ENCODE assay signal across 1 cellular context in genomic region chr2:207766697-207767460, GRCh38.
TF ChIP-seq lines count a peak whose summit lies in the region.

No MANE protein-coding gene starts in this region.

TF ChIP-seq in K562, 482 proteins besides CTCF, POLR2A, EP300 and RAD21:
- TF ChIP-seq PHF8 (IDR thresholded peaks at IDR 0.05; ENCODE audit: borderline replicate concordance, low read length) (no peak), CEBPG (CRISPR knock-in tag; IDR thresholded peaks at IDR 0.05) (no peak), CEBPG (tag; conservative IDR thresholded peaks at IDR 0.05 in 1 of 2, IDR thresholded peaks at IDR 0.05 in 1 of 2) (no peak), PKNOX1 (IDR thresholded peaks at IDR 0.05) (no peak), XRCC4 (IDR thresholded peaks at IDR 0.05; ENCODE audit: extremely low read depth, insufficient read depth, insufficient read length) (no peak), KLF10 (CRISPR knock-in tag; IDR thresholded peaks at IDR 0.05) (no peak), ZBTB33 (CRISPR knock-in tag; IDR thresholded peaks at IDR 0.05) (peak; percentile 85), HSF4 (CRISPR knock-in tag; IDR thresholded peaks at IDR 0.05; ENCODE audit: borderline replicate concordance) (no peak), RBFOX2 (IDR thresholded peaks at IDR 0.05; ENCODE audit: low read depth, low read length) (peak; percentile 43), MAX (CRISPR knock-in tag; IDR thresholded peaks at IDR 0.05) (peak; percentile 10; the same call in 1 of the 2 replicates)
- TF ChIP-seq, protein P1, sequence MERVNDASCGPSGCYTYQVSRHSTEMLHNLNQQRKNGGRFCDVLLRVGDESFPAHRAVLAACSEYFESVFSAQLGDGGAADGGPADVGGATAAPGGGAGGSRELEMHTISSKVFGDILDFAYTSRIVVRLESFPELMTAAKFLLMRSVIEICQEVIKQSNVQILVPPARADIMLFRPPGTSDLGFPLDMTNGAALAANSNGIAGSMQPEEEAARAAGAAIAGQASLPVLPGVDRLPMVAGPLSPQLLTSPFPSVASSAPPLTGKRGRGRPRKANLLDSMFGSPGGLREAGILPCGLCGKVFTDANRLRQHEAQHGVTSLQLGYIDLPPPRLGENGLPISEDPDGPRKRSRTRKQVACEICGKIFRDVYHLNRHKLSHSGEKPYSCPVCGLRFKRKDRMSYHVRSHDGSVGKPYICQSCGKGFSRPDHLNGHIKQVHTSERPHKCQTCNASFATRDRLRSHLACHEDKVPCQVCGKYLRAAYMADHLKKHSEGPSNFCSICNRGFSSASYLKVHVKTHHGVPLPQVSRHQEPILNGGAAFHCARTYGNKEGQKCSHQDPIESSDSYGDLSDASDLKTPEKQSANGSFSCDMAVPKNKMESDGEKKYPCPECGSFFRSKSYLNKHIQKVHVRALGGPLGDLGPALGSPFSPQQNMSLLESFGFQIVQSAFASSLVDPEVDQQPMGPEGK (CRISPR knock-in tag; IDR thresholded peaks at IDR 0.05; ENCODE audit: borderline replicate concordance): no peak
- TF ChIP-seq, protein P2, sequence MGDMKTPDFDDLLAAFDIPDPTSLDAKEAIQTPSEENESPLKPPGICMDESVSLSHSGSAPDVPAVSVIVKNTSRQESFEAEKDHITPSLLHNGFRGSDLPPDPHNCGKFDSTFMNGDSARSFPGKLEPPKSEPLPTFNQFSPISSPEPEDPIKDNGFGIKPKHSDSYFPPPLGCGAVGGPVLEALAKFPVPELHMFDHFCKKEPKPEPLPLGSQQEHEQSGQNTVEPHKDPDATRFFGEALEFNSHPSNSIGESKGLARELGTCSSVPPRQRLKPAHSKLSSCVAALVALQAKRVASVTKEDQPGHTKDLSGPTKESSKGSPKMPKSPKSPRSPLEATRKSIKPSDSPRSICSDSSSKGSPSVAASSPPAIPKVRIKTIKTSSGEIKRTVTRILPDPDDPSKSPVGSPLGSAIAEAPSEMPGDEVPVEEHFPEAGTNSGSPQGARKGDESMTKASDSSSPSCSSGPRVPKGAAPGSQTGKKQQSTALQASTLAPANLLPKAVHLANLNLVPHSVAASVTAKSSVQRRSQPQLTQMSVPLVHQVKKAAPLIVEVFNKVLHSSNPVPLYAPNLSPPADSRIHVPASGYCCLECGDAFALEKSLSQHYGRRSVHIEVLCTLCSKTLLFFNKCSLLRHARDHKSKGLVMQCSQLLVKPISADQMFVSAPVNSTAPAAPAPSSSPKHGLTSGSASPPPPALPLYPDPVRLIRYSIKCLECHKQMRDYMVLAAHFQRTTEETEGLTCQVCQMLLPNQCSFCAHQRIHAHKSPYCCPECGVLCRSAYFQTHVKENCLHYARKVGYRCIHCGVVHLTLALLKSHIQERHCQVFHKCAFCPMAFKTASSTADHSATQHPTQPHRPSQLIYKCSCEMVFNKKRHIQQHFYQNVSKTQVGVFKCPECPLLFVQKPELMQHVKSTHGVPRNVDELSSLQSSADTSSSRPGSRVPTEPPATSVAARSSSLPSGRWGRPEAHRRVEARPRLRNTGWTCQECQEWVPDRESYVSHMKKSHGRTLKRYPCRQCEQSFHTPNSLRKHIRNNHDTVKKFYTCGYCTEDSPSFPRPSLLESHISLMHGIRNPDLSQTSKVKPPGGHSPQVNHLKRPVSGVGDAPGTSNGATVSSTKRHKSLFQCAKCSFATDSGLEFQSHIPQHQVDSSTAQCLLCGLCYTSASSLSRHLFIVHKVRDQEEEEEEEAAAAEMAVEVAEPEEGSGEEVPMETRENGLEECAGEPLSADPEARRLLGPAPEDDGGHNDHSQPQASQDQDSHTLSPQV (IDR thresholded peaks at IDR 0.05): 0 out of 2 replicates have a peak, but pooled peaks have one; percentile 28
